ENCODE assay signal across 26 cellular contexts in genomic region chr16:1767116-1767994, GRCh38.
"Had no signal": no experiment of that assay in that cellular context is flagged by ENCODE, and none has a peak within 500 bp of the region (broad histone marks: within the 10 kb centered on the region; RNA-seq: fewer than 3 reads in every experiment).

No MANE protein-coding gene starts in this region.

- H3K4me3 Mint-ChIP-seq: activated CD4-positive, alpha-beta memory T cell treated with anti-CD3 and anti-CD28 coated beads, Interleukin-2, amount 10 ng/mL, durations not matched to agents 7 days and 5 days; activated naive CD8-positive, alpha-beta T cell; immature natural killer cell; T-helper 1 cell treated with Interleukin-12 subunit alpha and Interleukin-12 subunit beta and Interleukin-4 antibody, amounts not matched to agents 30 μg/mL and 1 μg/mL, for 36 hours had no signal

- ATAC-seq: activated CD4-positive, CD25-positive, alpha-beta regulatory T cell treated with anti-CD3 and anti-CD28 coated beads, Interleukin-2, amount 50 U/mL, for 24 hours; body of pancreas; foreskin keratinocyte; heart left ventricle; left colon; psoas muscle; stimulated activated naive CD8-positive, alpha-beta T cell treated with anti-CD3 and anti-CD28 coated beads, Interleukin-15, Interleukin-2, amounts not matched to agents 100 U/mL and 50 U/mL, for 24 hours had no signal

- H3K36me3 Mint-ChIP-seq: immature natural killer cell had no signal

- H3K27me3 Mint-ChIP-seq: activated CD4-positive, alpha-beta memory T cell treated with anti-CD3 and anti-CD28 coated beads, Interleukin-2, amount 10 ng/mL, durations not matched to agents 7 days and 5 days; activated naive CD8-positive, alpha-beta T cell had no signal

- H3K27ac Mint-ChIP-seq: activated CD4-positive, alpha-beta memory T cell treated with anti-CD3 and anti-CD28 coated beads, Interleukin-2, amount 10 ng/mL, durations not matched to agents 7 days and 5 days; activated naive CD8-positive, alpha-beta T cell; activated T-helper 2 cell treated with anti-CD3 and anti-CD28 coated beads, Interferon-gamma antibody, Interleukin-2, Interleukin-4, amounts not matched to agents 10 μg/mL and 5 μg/mL and 100 μg/mL, durations not matched to agents 14 hours and 24 hours and 36 hours; immature natural killer cell; T-helper 1 cell treated with Interleukin-12 subunit alpha and Interleukin-12 subunit beta and Interleukin-4 antibody, amounts not matched to agents 30 μg/mL and 1 μg/mL, for 36 hours had no signal

- DNase-seq: activated CD4-positive, alpha-beta memory T cell treated with anti-CD3 and anti-CD28 coated beads, Interleukin-2, amount 10 ng/mL, durations not matched to agents 7 days and 5 days; activated CD4-positive, alpha-beta T cell treated with anti-CD3 and anti-CD28 coated beads for 48 hours; activated CD8-positive, alpha-beta memory T cell treated with anti-CD3 and anti-CD28 coated beads, Interleukin-2, amount 50 U/mL, for 48 hours; activated T-cell treated with anti-CD3 and anti-CD28 coated beads, Interleukin-2, amount 50 U/mL, for 48 hours; anterior cingulate cortex; body of pancreas; dermis blood vessel endothelial cell; effector CD4-positive, alpha-beta T cell; foreskin keratinocyte; heart left ventricle; hypothalamus; immature natural killer cell; kidney; left colon; mammary epithelial cell; occipital lobe; stimulated activated naive CD8-positive, alpha-beta T cell treated with anti-CD3 and anti-CD28 coated beads, Interleukin-15, Interleukin-2, amounts not matched to agents 100 U/mL and 50 U/mL, for 24 hours; T1000; testis; transverse colon; WERI-Rb-1 had no signal

- H3K9me3 Mint-ChIP-seq: activated CD4-positive, alpha-beta memory T cell treated with anti-CD3 and anti-CD28 coated beads, Interleukin-2, amount 10 ng/mL, durations not matched to agents 7 days and 5 days; activated T-helper 2 cell treated with anti-CD3 and anti-CD28 coated beads, Interferon-gamma antibody, Interleukin-2, Interleukin-4, amounts not matched to agents 10 μg/mL and 5 μg/mL and 100 μg/mL, durations not matched to agents 14 hours and 24 hours and 36 hours; immature natural killer cell; T-helper 1 cell treated with Interleukin-12 subunit alpha and Interleukin-12 subunit beta and Interleukin-4 antibody, amounts not matched to agents 30 μg/mL and 1 μg/mL, for 36 hours had no signal
